1 cellular context compared by ENCODE assay signal in genomic region chr3:111595239-111595638, GRCh38.
TF ChIP-seq lines count a peak whose summit lies in the region.

Gene ZBED2, minus strand, starts transcription at chr3:111595346. Its CDS starts 1,145 bp downstream, at chr3:111594201.

TF ChIP-seq in GM23338, 12 proteins besides CTCF, POLR2A, EP300 and RAD21:
- TF ChIP-seq ZNF462 (CRISPR knock-in tag; IDR thresholded peaks at IDR 0.05) (no peak), JUNB (IDR thresholded peaks at IDR 0.05; ENCODE audit: unreplicated experiment) (no peak), STAT1 (IDR thresholded peaks at IDR 0.05; ENCODE audit: unreplicated experiment) (no peak), EZH2phosphoT487 (IDR thresholded peaks at IDR 0.05; ENCODE audit: unreplicated experiment) (no peak), CREB1 (CRISPR knock-in tag; IDR thresholded peaks at IDR 0.05; ENCODE audit: low read depth) (no peak), EZH2 (IDR thresholded peaks at IDR 0.05; ENCODE audit: low read depth, unreplicated experiment) (no peak), ZNF114 (CRISPR knock-in tag; IDR thresholded peaks at IDR 0.05) (no peak), ETS1 (IDR thresholded peaks at IDR 0.05) (no peak), POLR2AphosphoS5 (IDR thresholded peaks at IDR 0.05; ENCODE audit: low read depth) (no peak), NANOG (IDR thresholded peaks at IDR 0.05; ENCODE audit: borderline replicate concordance) (no peak), REST (IDR thresholded peaks at IDR 0.05; ENCODE audit: unreplicated experiment) (no peak), ZNF331 (CRISPR knock-in tag; IDR thresholded peaks at IDR 0.05; ENCODE audit: low read depth) (no peak)
